18 cellular contexts compared by ENCODE assay signal in genomic region chr1:33025180-33025569, GRCh38. TPM values are rescaled to one million over a fixed set of nuclear protein-coding genes. Genes with fewer than 3 reads are reported as not detected.
DNase-seq lines count a peak whose midpoint lies in the region; ATAC-seq, FAIRE-seq and TF ChIP-seq lines count a peak whose summit lies in the region.
"Had no signal": no experiment of that assay in that cellular context is flagged by ENCODE, and none has a peak within 500 bp of the region (broad histone marks: within the 10 kb centered on the region; RNA-seq: fewer than 3 reads in every experiment).

No MANE protein-coding gene starts in this region.

- H3K27me3 ChIP-seq in psoas muscle (ENCODE audit: insufficient read depth in 3 of 3, low read length in 2 of 3) (no peaks in the 10 kb centered on the region), H9 (ENCODE audit: insufficient read depth, low read length) (no peaks in the 10 kb centered on the region)
- H3K27me3 ChIP-seq: neural progenitor cell had no signal

- H2AFZ ChIP-seq in H9 (ENCODE audit: low read length) = no peak overlapping the region
- H2AFZ ChIP-seq: neural progenitor cell had no signal

- peaks cover 10 to 51% of the 10 kb centered on the region in 2 donors for H3K36me3 ChIP-seq in psoas muscle (ENCODE audit: insufficient read depth in 1 of 2, low read depth in 1 of 2)
- H3K36me3 ChIP-seq: neural progenitor cell had no signal

- H2BK120ac ChIP-seq in H9 (ENCODE audit: low read depth, low read length, poor library complexity, severe bottlenecking) = no peak overlapping the region

- H2BK20ac ChIP-seq in H9 (ENCODE audit: low read depth, low read length, poor library complexity, severe bottlenecking) = no peak overlapping the region

- H3K4me3 Mint-ChIP-seq in activated CD8-positive, alpha-beta T cell treated with anti-CD3 and anti-CD28 coated beads for 36 hours = no peak overlapping the region
- no peak overlapping the region for H3K4me3 Mint-ChIP-seq in activated CD8-positive, alpha-beta T cell treated with anti-CD3 and anti-CD28 coated beads, Interleukin-2, amount 10 ng/mL, durations not matched to agents 7 days and 5 days
- H3K4me3 Mint-ChIP-seq in H9 = no peak overlapping the region
- H3K4me3 Mint-ChIP-seq: CD4-positive, alpha-beta T cell; mesothelial cell of epicardium; neural progenitor cell had no signal

- H4K8ac ChIP-seq in H9 (replicated peaks; ENCODE audit: insufficient read length, low read depth, low read length) = no peak overlapping the region

- CTCF ChIA-PET in activated CD8-positive, alpha-beta T cell treated with anti-CD3 and anti-CD28 coated beads for 36 hours (lab: Charles Lee) = interaction anchor here (0.7 to 3.3 kb wide), 6 partner anchors 9 to 105 kb away, joined by 3 to 12 read pairs (median 3); partner anchors contain the start of gene RNF19B
- CTCF ChIA-PET in activated CD8-positive, alpha-beta T cell treated with anti-CD3 and anti-CD28 coated beads, Interleukin-2, amount 10 ng/mL, durations not matched to agents 7 days and 5 days (lab: Charles Lee) = interaction anchor here (0.8 to 1.3 kb wide), 5 partner anchors 10 to 61 kb away, joined by 3 to 6 read pairs (median 4); no protein-coding TSS in a partner anchor

- no peaks in the 10 kb centered on the region for H3K9me3 ChIP-seq in psoas muscle
- H3K9me3 ChIP-seq in H9 (ENCODE audit: control insufficient read depth, low read depth, low read length) = no peaks in the 10 kb centered on the region

- H3K23ac ChIP-seq in H9 (ENCODE audit: insufficient read length, low read depth, low read length) = no peak overlapping the region

- H3K9me3 Mint-ChIP-seq in activated CD8-positive, alpha-beta T cell treated with anti-CD3 and anti-CD28 coated beads for 36 hours = no peaks in the 10 kb centered on the region
- no peaks in the 10 kb centered on the region for H3K9me3 Mint-ChIP-seq in activated CD8-positive, alpha-beta T cell treated with anti-CD3 and anti-CD28 coated beads, Interleukin-2, amount 10 ng/mL, durations not matched to agents 7 days and 5 days (ENCODE audit: insufficient read depth)
- no peaks in the 10 kb centered on the region for H3K9me3 Mint-ChIP-seq in activated naive CD4-positive, alpha-beta T cell treated with anti-CD3 and anti-CD28 coated beads, Interleukin-2, amount 50 U/mL, for 72 hours
- no peaks in the 10 kb centered on the region for H3K9me3 Mint-ChIP-seq in H9
- H3K9me3 Mint-ChIP-seq: CD4-positive, alpha-beta T cell; mesothelial cell of epicardium; neural progenitor cell had no signal

- no peak overlapping the region for H3T11ph ChIP-seq in H9 (ENCODE audit: low read length)

- DNase-seq in activated CD8-positive, alpha-beta T cell treated with anti-CD3 and anti-CD28 coated beads for 36 hours = no peak
- no peak for DNase-seq in activated CD8-positive, alpha-beta T cell treated with anti-CD3 and anti-CD28 coated beads, Interleukin-2, amount 10 ng/mL, durations not matched to agents 7 days and 5 days
- DNase-seq in GM19239 (ENCODE audit: insufficient read length, low spot score) = no peak
- no peak for DNase-seq in activated naive CD4-positive, alpha-beta T cell treated with anti-CD3 and anti-CD28 coated beads, Interleukin-2, amount 50 U/mL, for 72 hours (ENCODE audit: low spot score in 2 of 2)
- no peak for DNase-seq in psoas muscle
- DNase-seq in H9 = no peak
- DNase-seq in cortex of kidney (lab: John Stamatoyannopoulos, UW) = no peak
- no peak for DNase-seq in dermis blood vessel endothelial cell
- DNase-seq: CD4-positive, alpha-beta T cell; DND-41; NCI-H1417 treated with DMSO at 0.1 percent for 48 hours; NCI-H526 treated with DMSO at 0.1 percent for 48 hours; OCI-M1 had no signal

- intact Hi-C loops in activated CD8-positive, alpha-beta T cell treated with anti-CD3 and anti-CD28 coated beads for 36 hours (cut with micrococcal nuclease) = no loop called here
- intact Hi-C loops in psoas muscle (cut with DNase I) = no loop called here

- peaks cover 9% of the 10 kb centered on the region; the same call in 1 of the 2 replicates for H3K79me2 ChIP-seq in H9 (ENCODE audit: insufficient read depth, low read length)

- H2BK15ac ChIP-seq in H9 (ENCODE audit: low read depth, low read length) = no peak overlapping the region

- no peak overlapping the region for H3K4ac ChIP-seq in H9 (ENCODE audit: low read depth, low read length)

- peaks cover 9% of the 10 kb centered on the region for H3K79me1 ChIP-seq in H9 (ENCODE audit: insufficient read depth, low read depth, low read length, poor library complexity, severe bottlenecking)

- WGBS in psoas muscle, 3 donors = 20 to 44% (median 24%) methylated on average over 1 of the region's 1 CpG
- WGBS in H9 (ENCODE audit: extremely low coverage, insufficient read length, low lambda C conversion rate) = no CpG with 5 or more reads among the region's 1 CpG

- TF ChIP-seq CTCF in activated CD8-positive, alpha-beta T cell treated with anti-CD3 and anti-CD28 coated beads for 36 hours (IDR thresholded peaks at IDR 0.05) = no peak
- TF ChIP-seq CTCF in psoas muscle (IDR thresholded peaks at IDR 0.05) = no peak
- no peak for TF ChIP-seq CTCF in H9 (conservative IDR thresholded peaks at IDR 0.05)

- FAIRE-seq in GM19239 (lab: Jason Lieb, UNC) = peak; percentile 14
- FAIRE-seq: astrocyte, endometrium had no signal

- H3K27me3 Mint-ChIP-seq in activated CD8-positive, alpha-beta T cell treated with anti-CD3 and anti-CD28 coated beads for 36 hours = no peaks in the 10 kb centered on the region
- H3K27me3 Mint-ChIP-seq in activated CD8-positive, alpha-beta T cell treated with anti-CD3 and anti-CD28 coated beads, Interleukin-2, amount 10 ng/mL, durations not matched to agents 7 days and 5 days (ENCODE audit: low read depth) = no peaks in the 10 kb centered on the region
- no peaks in the 10 kb centered on the region for H3K27me3 Mint-ChIP-seq in H9 (ENCODE audit: low read depth)
- H3K27me3 Mint-ChIP-seq: CD4-positive, alpha-beta T cell had no signal

- no peak overlapping the region for H2BK5ac ChIP-seq in H9 (ENCODE audit: insufficient read length, low read length)

- peaks cover 63% of the 10 kb centered on the region for H3K36me3 Mint-ChIP-seq in activated CD8-positive, alpha-beta T cell treated with anti-CD3 and anti-CD28 coated beads for 36 hours (ENCODE audit: low read depth)
- H3K36me3 Mint-ChIP-seq in activated CD8-positive, alpha-beta T cell treated with anti-CD3 and anti-CD28 coated beads, Interleukin-2, amount 10 ng/mL, durations not matched to agents 7 days and 5 days (ENCODE audit: low read depth) = peaks cover 59% of the 10 kb centered on the region
- peaks cover 12 to 28% of the 10 kb centered on the region in 2 donors for H3K36me3 Mint-ChIP-seq in activated naive CD4-positive, alpha-beta T cell treated with anti-CD3 and anti-CD28 coated beads, Interleukin-2, amount 50 U/mL, for 72 hours
- peaks cover 15 to 53% (median 42%) of the 10 kb centered on the region in 3 experiments; a peak in 6 of 7 replicates for H3K36me3 Mint-ChIP-seq in H9 (ENCODE audit: insufficient read depth in 1 of 3, low read depth in 3 of 3)

- no peak overlapping the region for H2BK12ac ChIP-seq in H9 (ENCODE audit: insufficient read length, low read depth, low read length)

- no peaks in the 10 kb centered on the region for H3K23me2 ChIP-seq in H9 (ENCODE audit: insufficient read length, low read depth, low read length, poor library complexity, severe bottlenecking)

- no peak overlapping the region for H3K18ac ChIP-seq in H9 (ENCODE audit: insufficient read length, low read depth, low read length)

- H3K4me1 Mint-ChIP-seq in activated CD8-positive, alpha-beta T cell treated with anti-CD3 and anti-CD28 coated beads for 36 hours (ENCODE audit: low read depth) = peaks cover 55% of the 10 kb centered on the region
- H3K4me1 Mint-ChIP-seq in activated CD8-positive, alpha-beta T cell treated with anti-CD3 and anti-CD28 coated beads, Interleukin-2, amount 10 ng/mL, durations not matched to agents 7 days and 5 days (ENCODE audit: low read depth) = peaks cover 49% of the 10 kb centered on the region
- peaks cover 21 to 22% of the 10 kb centered on the region in 2 experiments for H3K4me1 Mint-ChIP-seq in H9

- no peak overlapping the region for H4K91ac ChIP-seq in H9 (ENCODE audit: insufficient read length, low read depth, low read length)

- peak overlapping the region; percentile 79 for H3K27ac Mint-ChIP-seq in activated CD8-positive, alpha-beta T cell treated with anti-CD3 and anti-CD28 coated beads for 36 hours
- H3K27ac Mint-ChIP-seq in activated CD8-positive, alpha-beta T cell treated with anti-CD3 and anti-CD28 coated beads, Interleukin-2, amount 10 ng/mL, durations not matched to agents 7 days and 5 days = no peak overlapping the region
- peak overlapping the region; percentile 26 to 32 for H3K27ac Mint-ChIP-seq in activated naive CD4-positive, alpha-beta T cell treated with anti-CD3 and anti-CD28 coated beads, Interleukin-2, amount 50 U/mL, for 72 hours
- no peak overlapping the region for H3K27ac Mint-ChIP-seq in H9
- H3K27ac Mint-ChIP-seq: CD4-positive, alpha-beta T cell had no signal

- no peak for ATAC-seq in activated CD8-positive, alpha-beta T cell treated with anti-CD3 and anti-CD28 coated beads for 36 hours
- no peak for ATAC-seq in activated CD8-positive, alpha-beta T cell treated with anti-CD3 and anti-CD28 coated beads, Interleukin-2, amount 10 ng/mL, durations not matched to agents 7 days and 5 days
- ATAC-seq in activated naive CD4-positive, alpha-beta T cell treated with anti-CD3 and anti-CD28 coated beads, Interleukin-2, amount 50 U/mL, for 72 hours = peak in 1 of 2 donors; percentile 50
- peak in 1 of 4 donors; percentile 40 for ATAC-seq in psoas muscle

- POLR2A ChIA-PET in activated CD8-positive, alpha-beta T cell treated with anti-CD3 and anti-CD28 coated beads for 36 hours (lab: Charles Lee) = interaction anchor here (0.9 to 2.2 kb wide), 3 partner anchors 10 to 14 kb away, joined by 4 to 9 read pairs (median 4); no protein-coding TSS in a partner anchor
- POLR2A ChIA-PET in activated CD8-positive, alpha-beta T cell treated with anti-CD3 and anti-CD28 coated beads, Interleukin-2, amount 10 ng/mL, durations not matched to agents 7 days and 5 days (lab: Charles Lee) = no interaction called here

- H3K56ac ChIP-seq in H9 (ENCODE audit: insufficient read length, low read depth, low read length) = no peak overlapping the region

- H3K27ac ChIP-seq in psoas muscle (peak overlapping the region; percentile 70), H9 (ENCODE audit: insufficient read length, low read depth, low read length) (no peak overlapping the region)
- H3K27ac ChIP-seq: neural progenitor cell had no signal

- H4K5ac ChIP-seq in H9 (ENCODE audit: insufficient read length, low read depth, low read length) = no peak overlapping the region

- H3K4me2 ChIP-seq in H9 (ENCODE audit: insufficient read depth, insufficient read length, low read length) = no peak overlapping the region
- H3K4me2 ChIP-seq: neural progenitor cell had no signal

- H3K9ac ChIP-seq in H9 (ENCODE audit: extremely low read depth, insufficient read length, low read length) = no peak overlapping the region
- H3K9ac ChIP-seq: neural progenitor cell had no signal

- no peaks in the 10 kb centered on the region for H4K20me1 ChIP-seq in H9 (ENCODE audit: control insufficient read depth, insufficient read depth, insufficient read length)

- H2AK5ac ChIP-seq in H9 (ENCODE audit: insufficient read length, low read length) = no peak overlapping the region

- H3K4me1 ChIP-seq in psoas muscle = peaks cover 62% of the 10 kb centered on the region
- H3K4me1 ChIP-seq in H9 (ENCODE audit: insufficient read depth, low read length) = no peaks in the 10 kb centered on the region; the same call in 1 of the 2 replicates
- H3K4me1 ChIP-seq: neural progenitor cell had no signal

- H3K4me3 ChIP-seq in psoas muscle = no peak overlapping the region
- H3K4me3 ChIP-seq: neural progenitor cell, SK-N-MC had no signal

- no peak overlapping the region for H3K14ac ChIP-seq in H9 (ENCODE audit: insufficient read depth, low read length)

RNA-seq across cellular contexts. Expression of gene AK2, which starts 11.5 kb away (rescaled TPM):
- total RNA-seq in activated CD8-positive, alpha-beta T cell treated with anti-CD3 and anti-CD28 coated beads for 36 hours = 100 to 1,000 TPM; 404 TPM
- total RNA-seq in activated CD8-positive, alpha-beta T cell treated with anti-CD3 and anti-CD28 coated beads, Interleukin-2, amount 10 ng/mL, durations not matched to agents 7 days and 5 days = 100 to 1,000 TPM; 206 to 215 TPM
- 100 to 1,000 TPM; 257 to 425 TPM for total RNA-seq in activated naive CD4-positive, alpha-beta T cell treated with anti-CD3 and anti-CD28 coated beads, Interleukin-2, amount 50 U/mL, for 72 hours
- total RNA-seq in psoas muscle (100 to 1,000 TPM; 108 to 206 (median 130) TPM), H9 (2021) (144 and 159 TPM in 2 replicates), dermis blood vessel endothelial cell (164 and 212 TPM in 2 replicates)
- 100 to 1,000 TPM; 152 to 270 (median 169) TPM for polyA plus RNA-seq in psoas muscle

RNA-seq across cellular contexts. Expression of gene AZIN2, which starts 55.8 kb away (rescaled TPM):
- total RNA-seq in activated CD8-positive, alpha-beta T cell treated with anti-CD3 and anti-CD28 coated beads for 36 hours = 1 to 10 TPM; 2.5 TPM
- total RNA-seq in activated CD8-positive, alpha-beta T cell treated with anti-CD3 and anti-CD28 coated beads, Interleukin-2, amount 10 ng/mL, durations not matched to agents 7 days and 5 days = 10 to 100 TPM; 11.0 to 12.0 TPM
- total RNA-seq in activated naive CD4-positive, alpha-beta T cell treated with anti-CD3 and anti-CD28 coated beads, Interleukin-2, amount 50 U/mL, for 72 hours = 1 to 10 TPM; 1.2 to 2.1 TPM
- total RNA-seq in psoas muscle = 1 to 10 TPM in 2 of 4 donors, under 1 TPM in 2; 0.17 to 3.5 (median 1.1) TPM
- 1 to 10 TPM in 1 of 3 donors, under 1 TPM in 2; 0.25 to 1.7 (median 0.61) TPM for polyA plus RNA-seq in psoas muscle
- 0.39 and 0.50 TPM in 2 replicates for total RNA-seq in H9 (2021)
- total RNA-seq in dermis blood vessel endothelial cell = 0.28 and 2.2 TPM in 2 replicates

Comparison
In these comparisons a context has a peak if more than half of its experiments do, and no peak if none do; other contexts are left out.
1. H3K27ac Mint-ChIP-seq: peak in activated CD8-positive, alpha-beta T cell treated with anti-CD3 and anti-CD28 coated beads for 36 hours (single experiment) and activated naive CD4-positive, alpha-beta T cell treated with anti-CD3 and anti-CD28 coated beads, Interleukin-2, amount 50 U/mL, for 72 hours (2 of 2); none in activated CD8-positive, alpha-beta T cell treated with anti-CD3 and anti-CD28 coated beads, Interleukin-2, amount 10 ng/mL, durations not matched to agents 7 days and 5 days (single experiment) and H9 (0 of 3).